10 cellular contexts compared by ENCODE assay signal in the genomic region with DNA sequence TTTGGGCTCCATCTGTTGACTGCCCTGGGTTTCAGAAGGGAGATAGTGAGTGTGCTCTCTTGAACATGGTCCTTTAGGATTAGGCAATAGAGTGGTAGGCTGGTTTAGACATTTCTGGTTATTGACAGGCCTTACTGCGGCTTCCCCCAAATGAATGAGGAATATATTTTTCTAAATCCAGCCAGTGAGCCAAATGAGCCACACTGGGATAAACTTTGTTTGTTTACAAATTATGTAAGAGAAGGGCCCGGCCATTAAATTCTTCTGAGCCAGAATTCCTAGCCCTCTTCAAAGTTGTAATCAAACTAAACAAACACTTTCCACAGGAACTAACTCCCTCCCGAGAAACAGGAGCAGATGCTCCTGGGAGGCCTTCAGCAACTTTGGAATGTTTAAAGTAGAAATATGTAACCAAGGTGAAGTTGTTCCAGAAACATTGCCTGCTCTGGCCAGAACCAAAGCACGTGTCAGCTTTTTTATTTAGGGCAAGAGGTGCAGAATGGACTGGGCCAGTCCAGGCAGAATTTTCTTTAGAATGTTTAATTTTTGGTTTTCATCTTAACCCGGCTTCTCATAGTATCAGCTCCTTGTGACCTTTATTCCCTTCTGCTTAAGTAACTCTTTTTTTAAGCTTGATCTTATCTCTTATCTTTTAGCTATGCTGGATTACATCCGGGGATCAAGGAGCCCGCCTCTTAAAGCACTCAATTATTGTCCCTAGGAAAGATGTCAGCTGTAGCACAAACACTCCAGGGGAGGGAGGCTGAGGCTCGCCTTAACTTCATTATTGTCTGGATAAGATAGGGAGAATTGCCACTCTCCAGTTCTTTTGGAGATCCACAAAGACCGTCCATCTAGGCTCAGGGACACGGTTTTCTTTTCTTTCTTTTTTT. TPM values are rescaled to one million over a fixed set of nuclear protein-coding genes. Genes with fewer than 3 reads are reported as not detected.
A peak's percentile ranks its signal among the peaks of the same experiment; 100 is the strongest.
DNase-seq lines count a peak whose midpoint lies in the region; FAIRE-seq and TF ChIP-seq lines count a peak whose summit lies in the region.
"Had no signal": no experiment of that assay in that cellular context is flagged by ENCODE, and none has a peak within 500 bp of the region (broad histone marks: within the 10 kb centered on the region; RNA-seq: fewer than 3 reads in every experiment).

No MANE protein-coding gene starts in this region.

- DNase-seq in HuH-7 (ENCODE audit: low spot score) (peak; percentile 69), colonic mucosa (peak; percentile 72), medulla oblongata (ENCODE audit: extremely low spot score) (peak; percentile 25), thyroid gland (peak in 1 of 2 donors; percentile 39), NCI-H2081 (lab: John Stamatoyannopoulos, UW) (no peak), Calu3 (no peak), H54 (ENCODE audit: insufficient read length, low spot score) (no peak)
- DNase-seq: activated T-cell treated with anti-CD3 and anti-CD28 coated beads, Interleukin-2, amount 50 U/mL, for 4 hours; glutamatergic neuron; SHP77 treated with DMSO at 0.1 percent for 48 hours had no signal

- no peaks in the 10 kb centered on the region for H3K36me3 Mint-ChIP-seq in Calu3 (ENCODE audit: insufficient read depth, unreplicated experiment)

- H3K27me3 Mint-ChIP-seq in Calu3 (ENCODE audit: unreplicated experiment) = no peaks in the 10 kb centered on the region

- H3K27ac ChIP-seq in colonic mucosa (no peak overlapping the region), thyroid gland (peak overlapping the region; percentile 65 to 81 (median 78))

- intact Hi-C loops in colonic mucosa (cut with DNase I) = no loop called here
- intact Hi-C loops in thyroid gland (cut with DNase I) = loop anchor here (10.0 kb wide), 1 partner anchor 123 kb away; no protein-coding TSS in a partner anchor
- intact Hi-C loops in Calu3 (cut with micrococcal nuclease; ENCODE audit: unreplicated experiment) = no loop called here

- H3K27me3 ChIP-seq in colonic mucosa = no peaks in the 10 kb centered on the region
- H3K27me3 ChIP-seq in thyroid gland = no peaks in the 10 kb centered on the region

- H3K9ac ChIP-seq in colonic mucosa (ENCODE audit: low read depth in 2 of 2, low read length in 2 of 2) = peak overlapping the region in 1 of 2 donors; percentile 29

- H3K9me3 ChIP-seq in colonic mucosa (no peaks in the 10 kb centered on the region), thyroid gland (no peaks in the 10 kb centered on the region)

- peaks cover 62% of the 10 kb centered on the region for H3K4me1 Mint-ChIP-seq in Calu3 (ENCODE audit: low read depth, unreplicated experiment)

- no peaks in the 10 kb centered on the region for H3K9me3 Mint-ChIP-seq in Calu3 (ENCODE audit: low read depth, unreplicated experiment)
- H3K9me3 Mint-ChIP-seq: activated T-cell treated with anti-CD3 and anti-CD28 coated beads, Interleukin-2, amount 50 U/mL, for 4 hours had no signal

- no peaks in the 10 kb centered on the region for H3K4me1 ChIP-seq in colonic mucosa
- peaks cover 34 to 57% of the 10 kb centered on the region in 2 donors for H3K4me1 ChIP-seq in thyroid gland

- H3K4me3 ChIP-seq in colonic mucosa (no peak overlapping the region), thyroid gland (replicated peaks in 1 of 3) (no peak overlapping the region)

- no peak overlapping the region for H3K27ac Mint-ChIP-seq in Calu3 (ENCODE audit: unreplicated experiment)

- WGBS in thyroid gland, 2 donors = 39 to 42% methylated on average over 10 of the region's 10 CpGs

- no peak for TF ChIP-seq CTCF in colonic mucosa (IDR thresholded peaks at IDR 0.05)
- TF ChIP-seq CTCF in thyroid gland (IDR thresholded peaks at IDR 0.05) = no peak
- no peak for TF ChIP-seq CTCF in Calu3 (IDR thresholded peaks at IDR 0.05; ENCODE audit: unreplicated experiment)

- TF ChIP-seq POLR2A in thyroid gland (IDR thresholded peaks at IDR 0.05) (no peak), H54 (IDR thresholded peaks at IDR 0.05; ENCODE audit: low read depth, low read length) (no peak)

- BruUV-seq in Calu3 (replicated peaks; lab: Mats Ljungman, UMichigan) = no TSS peak

- FAIRE-seq in H54 (lab: Jason Lieb, UNC) = no peak

- no peaks in the 10 kb centered on the region for H3K36me3 ChIP-seq in colonic mucosa
- H3K36me3 ChIP-seq in thyroid gland = no peaks in the 10 kb centered on the region

- CTCF ChIA-PET in Calu3 (lab: Charles Lee) = interaction anchor here (0.7 to 0.9 kb wide), 3 partner anchors 9 to 16 kb away, joined by 3 to 5 read pairs (median 3); no protein-coding TSS in a partner anchor

- no peak overlapping the region for H3K4me3 Mint-ChIP-seq in Calu3 (ENCODE audit: low read depth, unreplicated experiment)
- H3K4me3 Mint-ChIP-seq: activated T-cell treated with anti-CD3 and anti-CD28 coated beads, Interleukin-2, amount 50 U/mL, for 4 hours had no signal

RNA-seq across cellular contexts. Expression of gene ZNRF3, which starts 28.7 kb away (rescaled TPM):
- total RNA-seq in colonic mucosa = 10 to 100 TPM in 1 of 2 donors, 1 to 10 TPM in 1; 5.9 to 12.2 TPM
- 10 to 100 TPM; 10.4 to 18.0 (median 14.2) TPM for total RNA-seq in thyroid gland
- total RNA-seq in Calu3 (2022) = 23.7 and 24.5 TPM in 2 replicates

Comparison
In these comparisons a context has a peak if more than half of its experiments do, and no peak if none do; other contexts are left out.
1. DNase-seq: peak in HuH-7 (single experiment), colonic mucosa (single experiment) and medulla oblongata (single experiment); none in NCI-H2081 (0 of 2), Calu3 (single experiment) and H54 (single experiment).